14 cellular contexts compared by ENCODE assay signal in genomic region chr1:4176841-4177240, GRCh38.
DNase-seq lines count a peak whose midpoint lies in the region; ATAC-seq, FAIRE-seq and TF ChIP-seq lines count a peak whose summit lies in the region.
"Had no signal": no experiment of that assay in that cellular context is flagged by ENCODE, and none has a peak within 500 bp of the region (broad histone marks: within the 10 kb centered on the region; RNA-seq: fewer than 3 reads in every experiment).

No MANE protein-coding gene starts in this region.

- no peak overlapping the region for H3K4ac ChIP-seq in H1 (replicated peaks; ENCODE audit: insufficient read length, low read depth, low read length)

- no peak overlapping the region for H2BK12ac ChIP-seq in H1 (ENCODE audit: low read depth, low read length)

- CTCF ChIA-PET in H1 (lab: Charles Lee; ENCODE audit: partially characterized antibody) = no interaction called here

- no peaks in the 10 kb centered on the region for H3K79me2 ChIP-seq in MM.1S (ENCODE audit: low read length)
- H3K79me2 ChIP-seq in H1 (ENCODE audit: control insufficient read depth in 1 of 2, insufficient read depth in 2 of 2, low read length in 2 of 2) = no peaks in the 10 kb centered on the region

- TF ChIP-seq CTCF in heart left ventricle (IDR thresholded peaks at IDR 0.05) (no peak), MM.1S (IDR thresholded peaks at IDR 0.05; ENCODE audit: low read length) (no peak), H1 (IDR thresholded peaks at IDR 0.05; ENCODE audit: control extremely low read depth in 1 of 3, insufficient read depth in 1 of 3, low read depth in 1 of 3, low read length in 3 of 3) (no peak), spleen (IDR thresholded peaks at IDR 0.05 in 8 of 11, conservative IDR thresholded peaks at IDR 0.05 in 3 of 11) (no peak)

- H3K4me2 ChIP-seq in MM.1S (ENCODE audit: low read depth, low read length) (no peak overlapping the region), H1 (ENCODE audit: insufficient read depth in 1 of 2, low read depth in 2 of 2, low read length in 2 of 2) (no peak overlapping the region)

- ATAC-seq in heart left ventricle (no peak), HG02642 (IDR thresholded peaks at IDR 0.05; ENCODE audit: poor library complexity, unreplicated experiment) (no peak)

- no peak overlapping the region for H3K18ac ChIP-seq in H1 (ENCODE audit: extremely low read depth, low read length)

- H3K14ac ChIP-seq in H1 (ENCODE audit: insufficient read length) = no peak overlapping the region

- H3F3A ChIP-seq in MM.1S (ENCODE audit: insufficient read depth, low read length) = no peaks in the 10 kb centered on the region

- H3K27ac ChIP-seq in heart left ventricle (no peak overlapping the region), MM.1S (ENCODE audit: low read length) (no peak overlapping the region; the same call in 1 of the 2 replicates), H1 (ENCODE audit: low read depth, low read length) (no peak overlapping the region), spleen (no peak overlapping the region)
- H3K27ac ChIP-seq: C4-2B had no signal

- no peak overlapping the region for H2BK15ac ChIP-seq in H1 (ENCODE audit: low read length)

- no peaks in the 10 kb centered on the region for H3K9me2 ChIP-seq in MM.1S (replicated peaks; ENCODE audit: insufficient read depth, low read length)

- no peak for TF ChIP-seq RAD21 in H1 (IDR thresholded peaks at IDR 0.05 in 1 of 2, conservative IDR thresholded peaks at IDR 0.05 in 1 of 2; ENCODE audit: low read depth in 2 of 2, low read length in 2 of 2)

- no peak for FAIRE-seq in H1 (lab: Jason Lieb, UNC)

- no peak overlapping the region for H2AK5ac ChIP-seq in H1 (ENCODE audit: low read depth, low read length)

- intact Hi-C loops in cardiac septum (cut with DNase I) (no loop called here), heart left ventricle (cut with DNase I) (no loop called here), spleen (cut with DNase I; ENCODE audit: low total_unique reads) (no loop called here)

- H4K20me1 ChIP-seq in MM.1S (ENCODE audit: insufficient read depth, low read length) (no peaks in the 10 kb centered on the region), H1 (replicated peaks in 1 of 2; ENCODE audit: control insufficient read depth in 1 of 2, insufficient read depth in 2 of 2, low read length in 2 of 2) (no peaks in the 10 kb centered on the region)

- H4K5ac ChIP-seq in H1 (ENCODE audit: insufficient read length, low read depth, low read length) = no peak overlapping the region

- H3K4me3 ChIP-seq in heart left ventricle = no peak overlapping the region
- H3K4me3 ChIP-seq in MM.1S (ENCODE audit: low read length) = no peak overlapping the region
- H3K4me3 ChIP-seq in H1 (ENCODE audit: extremely low read depth in 1 of 4, insufficient read depth in 2 of 4, low read depth in 3 of 4, low read length in 4 of 4) = no peak overlapping the region
- no peak overlapping the region for H3K4me3 ChIP-seq in spleen

- H3K9me3 ChIP-seq in heart left ventricle (no peaks in the 10 kb centered on the region), MM.1S (replicated peaks; ENCODE audit: insufficient read depth, low read length) (no peaks in the 10 kb centered on the region), H1 (ENCODE audit: insufficient read depth in 2 of 2, low read depth in 1 of 2, low read length in 1 of 2) (no peaks in the 10 kb centered on the region), spleen (no peaks in the 10 kb centered on the region)

- H3K56ac ChIP-seq in H1 (replicated peaks; ENCODE audit: insufficient read length, low read depth, low read length) = no peak overlapping the region

- WGBS in heart left ventricle, 4 donors = 73 to 85% (median 81%) methylated on average over 3 of the region's 3 CpGs
- 90% methylated on average over 3 of the region's 3 CpGs; no CpG with 5 or more reads in 1 of the 2 experiments for WGBS in H1 (ENCODE audit: extremely low coverage in 1 of 2, insufficient coverage in 1 of 2, insufficient read length in 1 of 2, insufficient replicate concordance in 2 of 2, low coverage in 1 of 2, low lambda C conversion rate in 2 of 2, missing lambda C conversion rate in 1 of 2), 2 experiments
- 51 to 90% (median 82%) methylated on average over 3 of the region's 3 CpGs for WGBS in spleen, 5 donors

- no peak overlapping the region for H2BK120ac ChIP-seq in H1 (replicated peaks; ENCODE audit: low read depth, low read length)

- no peaks in the 10 kb centered on the region for H3K79me1 ChIP-seq in H1 (ENCODE audit: low read depth, low read length)

- no peak overlapping the region for H3K9ac ChIP-seq in MM.1S (ENCODE audit: low read length)
- no peak overlapping the region for H3K9ac ChIP-seq in H1 (replicated peaks in 1 of 4; ENCODE audit: extremely low read depth in 1 of 4, low read depth in 3 of 4, low read length in 3 of 4)

- TF ChIP-seq POLR2A in heart left ventricle (IDR thresholded peaks at IDR 0.05) = no peak
- TF ChIP-seq POLR2A in H1 (IDR thresholded peaks at IDR 0.05; ENCODE audit: control extremely low read depth in 1 of 2, low read depth in 2 of 2, low read length in 2 of 2) = no peak
- TF ChIP-seq POLR2A in spleen (IDR thresholded peaks at IDR 0.05) = no peak

- H3K27me3 ChIP-seq in heart left ventricle (peaks cover 0 to 16% (median 0%) of the 10 kb centered on the region in 9 donors), MM.1S (replicated peaks; ENCODE audit: insufficient read depth, low read length) (peaks cover 49% of the 10 kb centered on the region), H1 (replicated peaks in 1 of 4; ENCODE audit: control insufficient read depth in 3 of 4, extremely low read depth in 1 of 4, insufficient read depth in 3 of 4, low read length in 3 of 4) (no peaks in the 10 kb centered on the region), spleen (replicated peaks in 1 of 7) (peaks cover 0 to 28% (median 0%) of the 10 kb centered on the region in 7 donors)

- H4K8ac ChIP-seq in H1 (ENCODE audit: extremely low read depth, insufficient read depth, low read length) = no peak overlapping the region

- POLR2A ChIA-PET in H1 (lab: Charles Lee; ENCODE audit: partially characterized antibody) = no interaction called here

- no peak overlapping the region for H4K91ac ChIP-seq in H1 (replicated peaks; ENCODE audit: insufficient read length, low read length)

- no peak for TF ChIP-seq EP300 in H1 (IDR thresholded peaks at IDR 0.05; ENCODE audit: borderline replicate concordance in 1 of 2, low read depth in 2 of 2, low read length in 2 of 2)

- H2BK5ac ChIP-seq in H1 (ENCODE audit: low read depth, low read length) = no peak overlapping the region

- H2AFZ ChIP-seq in MM.1S (ENCODE audit: low read length) = no peak overlapping the region
- H2AFZ ChIP-seq in H1 (ENCODE audit: low read length) = no peak overlapping the region

- DNase-seq in cardiac septum (ENCODE audit: low spot score) (peak; percentile 67), heart left ventricle (no peak), MM.1S (peak; percentile 28), H1 (ENCODE audit: low read depth in 1 of 2, low spot score in 2 of 2) (peak in 1 of 2 experiments; percentile 26), spleen (peak; percentile 43), pons (ENCODE audit: low spot score) (no peak), GM19238 (ENCODE audit: insufficient read length, low spot score) (no peak)
- DNase-seq: COR-L47, H9, NCI-H1694, NCI-H2171 treated with DMSO at 0.1 percent for 48 hours, OCI-M1 had no signal

- H3K36me3 ChIP-seq in heart left ventricle = no peaks in the 10 kb centered on the region
- no peaks in the 10 kb centered on the region for H3K36me3 ChIP-seq in MM.1S (replicated peaks; ENCODE audit: insufficient read depth, low read length)
- no peaks in the 10 kb centered on the region for H3K36me3 ChIP-seq in H1 (ENCODE audit: control insufficient read depth in 2 of 4, insufficient read depth in 4 of 4, low read length in 3 of 4)
- H3K36me3 ChIP-seq in spleen = no peaks in the 10 kb centered on the region

- peaks cover 0 to 4% (median 0%) of the 10 kb centered on the region in 12 donors for H3K4me1 ChIP-seq in heart left ventricle
- no peaks in the 10 kb centered on the region for H3K4me1 ChIP-seq in MM.1S (ENCODE audit: low read length)
- peaks cover 0 to 4% (median 1%) of the 10 kb centered on the region in 4 experiments; a peak in 5 of 7 replicates for H3K4me1 ChIP-seq in H1 (replicated peaks in 1 of 4; ENCODE audit: control insufficient read depth in 3 of 4, insufficient read depth in 4 of 4, low read length in 3 of 4)
- no peaks in the 10 kb centered on the region for H3K4me1 ChIP-seq in spleen

- 0 out of 2 replicates have a peak overlapping the region, but pooled peaks have one; percentile 48 for H2BK20ac ChIP-seq in H1 (ENCODE audit: low read length)

- no peaks in the 10 kb centered on the region for H3K23me2 ChIP-seq in H1 (ENCODE audit: low read depth, low read length)

- no peak overlapping the region for H3K23ac ChIP-seq in H1 (ENCODE audit: insufficient read length)

TF ChIP-seq in H1, 55 proteins besides CTCF, POLR2A, EP300 and RAD21:
- TF ChIP-seq TAF1 (IDR thresholded peaks at IDR 0.05; ENCODE audit: low read depth, low read length) = no peak
- TF ChIP-seq MAFK (IDR thresholded peaks at IDR 0.05; ENCODE audit: low read depth, low read length) = no peak
- no peak for TF ChIP-seq CHD1 (IDR thresholded peaks at IDR 0.05; ENCODE audit: low read depth, low read length)
- TF ChIP-seq EZH2 (IDR thresholded peaks at IDR 0.05; ENCODE audit: low read depth, low read length, severe bottlenecking) = no peak
- TF ChIP-seq ATF2 (IDR thresholded peaks at IDR 0.05; ENCODE audit: low read length) = no peak
- TF ChIP-seq TEAD4 (IDR thresholded peaks at IDR 0.05; ENCODE audit: low read depth, low read length) = no peak
- TF ChIP-seq SP2 (IDR thresholded peaks at IDR 0.05; ENCODE audit: low read length) = no peak
- no peak for TF ChIP-seq CHD2 (IDR thresholded peaks at IDR 0.05; ENCODE audit: low read length)
- no peak for TF ChIP-seq SIRT6 (IDR thresholded peaks at IDR 0.05; ENCODE audit: low read length)
- TF ChIP-seq HDAC2 (IDR thresholded peaks at IDR 0.05; ENCODE audit: borderline replicate concordance in 1 of 2, low read depth in 2 of 2, low read length in 2 of 2) = no peak
- no peak for TF ChIP-seq SP4 (IDR thresholded peaks at IDR 0.05; ENCODE audit: low read length)
- no peak for TF ChIP-seq CREB1 (IDR thresholded peaks at IDR 0.05)
TF ChIP-seq in H1: peak in this region for 0.

Comparison
In these comparisons a context has a peak if more than half of its experiments do, and no peak if none do; other contexts are left out.
1. DNase-seq: peak in cardiac septum (single experiment), MM.1S (single experiment) and spleen (single experiment); none in heart left ventricle (0 of 5), pons (single experiment) and GM19238 (single experiment).